In genomic region chr5:95842955-95843544, GRCh38 we compare ENCODE assay signal across 8 cellular contexts. TPM values are rescaled to one million over a fixed set of nuclear protein-coding genes. Genes with fewer than 3 reads are reported as not detected.
DNase-seq lines count a peak whose midpoint lies in the region; ATAC-seq lines count a peak whose summit lies in the region.

No MANE protein-coding gene starts in this region.

- ATAC-seq in GM18517 (IDR thresholded peaks at IDR 0.05; ENCODE audit: unreplicated experiment) = peak; percentile 85
- peak; percentile 87 for ATAC-seq in HG02840 (IDR thresholded peaks at IDR 0.05; ENCODE audit: low FRiP score, unreplicated experiment)

- peak; percentile 86 for DNase-seq in NCI-H460 (ENCODE audit: extremely low read depth, low read depth)
- DNase-seq in activated CD8-positive, alpha-beta memory T cell treated with anti-CD3 and anti-CD28 coated beads, Interleukin-2, amount 50 U/mL, for 48 hours = peak; percentile 78
- peak; percentile 63 for DNase-seq in globus pallidus (ENCODE audit: low spot score)
- DNase-seq in stimulated activated CD4-positive, alpha-beta T cell treated with anti-CD3 and anti-CD28 coated beads, Interleukin-12 subunit alpha, Interleukin-12 subunit beta, amount 100 ng/mL, for 4 hours = peak; percentile 45
- DNase-seq in NCI-H2227 treated with DMSO at 0.1 percent for 48 hours (lab: John Stamatoyannopoulos, UW) = no peak
- DNase-seq in DMS114 treated with DMSO at 0.1 percent for 48 hours (lab: John Stamatoyannopoulos, UW; ENCODE audit: unreplicated experiment) = no peak

RNA-seq across cellular contexts. Expression of gene GLRX, which starts 20.5 kb away (rescaled TPM):
- total RNA-seq in NCI-H460 (2014; rRNA removed; shearing (Covaris generic)) = 352 and 470 TPM in 2 replicates
- polyA plus RNA-seq in NCI-H460 (2014; cell fraction: nucleus; rRNA removed) = 176 and 194 TPM in 2 replicates

Comparison
In these comparisons a context has a peak if more than half of its experiments do, and no peak if none do; other contexts are left out.
1. DNase-seq: peak in NCI-H460 (single experiment), activated CD8-positive, alpha-beta memory T cell treated with anti-CD3 and anti-CD28 coated beads, Interleukin-2, amount 50 U/mL, for 48 hours (single experiment), globus pallidus (single experiment) and stimulated activated CD4-positive, alpha-beta T cell treated with anti-CD3 and anti-CD28 coated beads, Interleukin-12 subunit alpha, Interleukin-12 subunit beta, amount 100 ng/mL, for 4 hours (single experiment); none in NCI-H2227 treated with DMSO at 0.1 percent for 48 hours (single experiment) and DMS114 treated with DMSO at 0.1 percent for 48 hours (single experiment).